ENCODE assay signal across 1 cellular context in the genomic region with DNA sequence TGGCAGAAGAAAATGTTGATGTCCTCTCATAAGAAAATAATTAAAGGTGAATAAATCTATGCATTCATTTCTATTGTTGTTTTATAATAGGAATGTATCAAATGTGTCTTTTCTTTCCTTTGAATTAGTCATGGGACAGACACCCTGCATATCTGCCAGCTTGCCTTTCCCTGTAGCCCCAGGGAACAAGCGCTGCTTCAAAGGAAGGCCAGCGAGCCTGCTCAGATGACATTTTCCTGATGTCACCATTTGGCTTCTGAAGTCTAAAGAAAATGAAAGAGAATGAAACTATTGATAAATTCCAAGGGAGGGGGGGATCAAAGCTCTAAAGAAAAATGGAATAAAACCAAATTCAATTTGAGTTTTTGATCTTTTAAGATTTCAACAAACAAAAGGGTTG.
TF ChIP-seq lines count a peak whose summit lies in the region.

No MANE protein-coding gene starts in this region.

TF ChIP-seq in GM23338, 12 proteins besides CTCF, POLR2A, EP300 and RAD21 (continued from another document):
- TF ChIP-seq, protein P1, sequence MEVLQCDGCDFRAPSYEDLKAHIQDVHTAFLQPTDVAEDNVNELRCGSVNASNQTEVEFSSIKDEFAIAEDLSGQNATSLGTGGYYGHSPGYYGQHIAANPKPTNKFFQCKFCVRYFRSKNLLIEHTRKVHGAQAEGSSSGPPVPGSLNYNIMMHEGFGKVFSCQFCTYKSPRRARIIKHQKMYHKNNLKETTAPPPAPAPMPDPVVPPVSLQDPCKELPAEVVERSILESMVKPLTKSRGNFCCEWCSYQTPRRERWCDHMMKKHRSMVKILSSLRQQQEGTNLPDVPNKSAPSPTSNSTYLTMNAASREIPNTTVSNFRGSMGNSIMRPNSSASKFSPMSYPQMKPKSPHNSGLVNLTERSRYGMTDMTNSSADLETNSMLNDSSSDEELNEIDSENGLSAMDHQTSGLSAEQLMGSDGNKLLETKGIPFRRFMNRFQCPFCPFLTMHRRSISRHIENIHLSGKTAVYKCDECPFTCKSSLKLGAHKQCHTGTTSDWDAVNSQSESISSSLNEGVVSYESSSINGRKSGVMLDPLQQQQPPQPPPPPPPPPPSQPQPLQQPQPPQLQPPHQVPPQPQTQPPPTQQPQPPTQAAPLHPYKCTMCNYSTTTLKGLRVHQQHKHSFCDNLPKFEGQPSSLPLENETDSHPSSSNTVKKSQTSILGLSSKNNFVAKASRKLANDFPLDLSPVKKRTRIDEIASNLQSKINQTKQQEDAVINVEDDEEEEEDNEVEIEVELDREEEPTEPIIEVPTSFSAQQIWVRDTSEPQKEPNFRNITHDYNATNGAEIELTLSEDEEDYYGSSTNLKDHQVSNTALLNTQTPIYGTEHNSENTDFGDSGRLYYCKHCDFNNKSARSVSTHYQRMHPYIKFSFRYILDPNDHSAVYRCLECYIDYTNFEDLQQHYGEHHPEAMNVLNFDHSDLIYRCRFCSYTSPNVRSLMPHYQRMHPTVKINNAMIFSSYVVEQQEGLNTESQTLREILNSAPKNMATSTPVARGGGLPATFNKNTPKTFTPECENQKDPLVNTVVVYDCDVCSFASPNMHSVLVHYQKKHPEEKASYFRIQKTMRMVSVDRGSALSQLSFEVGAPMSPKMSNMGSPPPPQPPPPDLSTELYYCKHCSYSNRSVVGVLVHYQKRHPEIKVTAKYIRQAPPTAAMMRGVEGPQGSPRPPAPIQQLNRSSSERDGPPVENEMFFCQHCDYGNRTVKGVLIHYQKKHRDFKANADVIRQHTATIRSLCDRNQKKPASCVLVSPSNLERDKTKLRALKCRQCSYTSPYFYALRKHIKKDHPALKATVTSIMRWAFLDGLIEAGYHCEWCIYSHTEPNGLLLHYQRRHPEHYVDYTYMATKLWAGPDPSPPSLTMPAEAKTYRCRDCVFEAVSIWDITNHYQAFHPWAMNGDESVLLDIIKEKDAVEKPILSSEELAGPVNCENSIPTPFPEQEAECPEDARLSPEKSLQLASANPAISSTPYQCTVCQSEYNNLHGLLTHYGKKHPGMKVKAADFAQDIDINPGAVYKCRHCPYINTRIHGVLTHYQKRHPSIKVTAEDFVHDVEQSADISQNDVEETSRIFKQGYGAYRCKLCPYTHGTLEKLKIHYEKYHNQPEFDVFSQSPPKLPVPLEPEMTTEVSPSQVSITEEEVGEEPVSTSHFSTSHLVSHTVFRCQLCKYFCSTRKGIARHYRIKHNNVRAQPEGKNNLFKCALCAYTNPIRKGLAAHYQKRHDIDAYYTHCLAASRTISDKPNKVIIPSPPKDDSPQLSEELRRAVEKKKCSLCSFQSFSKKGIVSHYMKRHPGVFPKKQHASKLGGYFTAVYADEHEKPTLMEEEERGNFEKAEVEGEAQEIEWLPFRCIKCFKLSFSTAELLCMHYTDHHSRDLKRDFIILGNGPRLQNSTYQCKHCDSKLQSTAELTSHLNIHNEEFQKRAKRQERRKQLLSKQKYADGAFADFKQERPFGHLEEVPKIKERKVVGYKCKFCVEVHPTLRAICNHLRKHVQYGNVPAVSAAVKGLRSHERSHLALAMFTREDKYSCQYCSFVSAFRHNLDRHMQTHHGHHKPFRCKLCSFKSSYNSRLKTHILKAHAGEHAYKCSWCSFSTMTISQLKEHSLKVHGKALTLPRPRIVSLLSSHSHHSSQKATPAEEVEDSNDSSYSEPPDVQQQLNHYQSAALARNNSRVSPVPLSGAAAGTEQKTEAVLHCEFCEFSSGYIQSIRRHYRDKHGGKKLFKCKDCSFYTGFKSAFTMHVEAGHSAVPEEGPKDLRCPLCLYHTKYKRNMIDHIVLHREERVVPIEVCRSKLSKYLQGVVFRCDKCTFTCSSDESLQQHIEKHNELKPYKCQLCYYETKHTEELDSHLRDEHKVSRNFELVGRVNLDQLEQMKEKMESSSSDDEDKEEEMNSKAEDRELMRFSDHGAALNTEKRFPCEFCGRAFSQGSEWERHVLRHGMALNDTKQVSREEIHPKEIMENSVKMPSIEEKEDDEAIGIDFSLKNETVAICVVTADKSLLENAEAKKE (CRISPR knock-in tag; IDR thresholded peaks at IDR 0.05) = no peak
- no peak for TF ChIP-seq EZH2phosphoT487 (IDR thresholded peaks at IDR 0.05; ENCODE audit: unreplicated experiment)
